In genomic region chr11:112336356-112336886, GRCh38 we compare ENCODE assay signal across 25 cellular contexts.
DNase-seq lines count a peak whose midpoint lies in the region; ATAC-seq, FAIRE-seq and TF ChIP-seq lines count a peak whose summit lies in the region.
"Had no signal": no experiment of that assay in that cellular context is flagged by ENCODE, and none has a peak within 500 bp of the region (broad histone marks: within the 10 kb centered on the region; RNA-seq: fewer than 3 reads in every experiment).

No MANE protein-coding gene starts in this region.

- H3K4me3 Mint-ChIP-seq in endothelial cell (ENCODE audit: unreplicated experiment) = peak overlapping the region; percentile 3
- H3K4me3 Mint-ChIP-seq in stimulated activated effector memory CD8-positive, alpha-beta T cell treated with anti-CD3 and anti-CD28 coated beads, Interleukin-12 subunit alpha, Interleukin-12 subunit beta, amount 100 ng/mL, for 72 hours = no peak overlapping the region
- H3K4me3 Mint-ChIP-seq in osteocyte (ENCODE audit: unreplicated experiment) = no peak overlapping the region
- H3K4me3 Mint-ChIP-seq: CD14-positive monocyte; CD4-positive, alpha-beta memory T cell; CD4-positive, CD25-positive, alpha-beta regulatory T cell; CD8-positive, alpha-beta memory T cell had no signal

- H3K4me1 ChIP-seq in HEK293 (ENCODE audit: control insufficient read depth, insufficient read depth, low read length) = no peaks in the 10 kb centered on the region
- H3K4me1 ChIP-seq: BE2C had no signal

- H3K27me3 Mint-ChIP-seq in endothelial cell (ENCODE audit: unreplicated experiment) (peaks cover 10% of the 10 kb centered on the region), osteocyte (ENCODE audit: unreplicated experiment) (no peaks in the 10 kb centered on the region)
- H3K27me3 Mint-ChIP-seq: CD4-positive, alpha-beta memory T cell had no signal

- H3K36me3 ChIP-seq in HEK293 (ENCODE audit: control insufficient read depth in 2 of 2, insufficient read depth in 1 of 2, low read length in 2 of 2) = no peaks in the 10 kb centered on the region
- H3K36me3 ChIP-seq: BE2C, BLaER1 had no signal

- CTCF ChIA-PET in HEK293 (lab: Yijun Ruan, JAX) = interaction anchor here (0.6 kb wide), 2 partner anchors 192 to 803 kb away, joined by 3 to 6 read pairs; no protein-coding TSS in a partner anchor

- H3K27ac Mint-ChIP-seq in endothelial cell (ENCODE audit: unreplicated experiment) = no peak overlapping the region
- peak overlapping the region; percentile 27 for H3K27ac Mint-ChIP-seq in stimulated activated effector memory CD8-positive, alpha-beta T cell treated with anti-CD3 and anti-CD28 coated beads, Interleukin-12 subunit alpha, Interleukin-12 subunit beta, amount 100 ng/mL, for 72 hours
- no peak overlapping the region for H3K27ac Mint-ChIP-seq in osteocyte (ENCODE audit: unreplicated experiment)
- H3K27ac Mint-ChIP-seq: CD4-positive, CD25-positive, alpha-beta regulatory T cell had no signal

- no peak for ATAC-seq in stimulated activated effector memory CD8-positive, alpha-beta T cell treated with anti-CD3 and anti-CD28 coated beads, Interleukin-12 subunit alpha, Interleukin-12 subunit beta, amount 100 ng/mL, for 72 hours
- ATAC-seq in HG02973 (IDR thresholded peaks at IDR 0.05; ENCODE audit: unreplicated experiment) (no peak), GM18873 (IDR thresholded peaks at IDR 0.05; ENCODE audit: low FRiP score, unreplicated experiment) (no peak)

- peak; percentile 20 for FAIRE-seq in HTR-8/SVneo (lab: Jason Lieb, UNC)
- FAIRE-seq: A204.1, G401.6, GM12891 had no signal

- peaks cover 9% of the 10 kb centered on the region for H3K36me3 Mint-ChIP-seq in endothelial cell (ENCODE audit: low read depth, unreplicated experiment)
- no peaks in the 10 kb centered on the region for H3K36me3 Mint-ChIP-seq in stimulated activated effector memory CD8-positive, alpha-beta T cell treated with anti-CD3 and anti-CD28 coated beads, Interleukin-12 subunit alpha, Interleukin-12 subunit beta, amount 100 ng/mL, for 72 hours
- no peaks in the 10 kb centered on the region for H3K36me3 Mint-ChIP-seq in osteocyte (ENCODE audit: unreplicated experiment)

- DNase-seq in HTR-8/SVneo (ENCODE audit: insufficient read length, low spot score) (no peak), endothelial cell (ENCODE audit: low spot score) (no peak), osteocyte (ENCODE audit: extremely low spot score, unreplicated experiment) (no peak), NCI-H510A treated with DMSO at 0.1 percent for 48 hours (lab: John Stamatoyannopoulos, UW) (no peak)
- no peak for DNase-seq in stimulated activated effector memory CD8-positive, alpha-beta T cell treated with anti-CD3 and anti-CD28 coated beads, Interleukin-12 subunit alpha, Interleukin-12 subunit beta, amount 100 ng/mL, for 72 hours (ENCODE audit: low spot score in 2 of 2)
- DNase-seq: 8988T; ACHN; BE2C; C1 segment of cervical spinal cord; CD4-positive, alpha-beta memory T cell; CD4-positive, CD25-positive, alpha-beta regulatory T cell; CD8-positive, alpha-beta memory T cell; COR-L47; DMS 273 treated with DMSO at 0.1 percent for 48 hours; DMS153; DMS79 treated with DMSO at 0.1 percent for 48 hours; GF-D8 had no signal

- H3K9me3 ChIP-seq in HEK293 (ENCODE audit: control insufficient read depth, insufficient read depth, low read depth, low read length) = no peaks in the 10 kb centered on the region
- H3K9me3 ChIP-seq: BE2C, BLaER1 had no signal

- H3K4me1 Mint-ChIP-seq in endothelial cell (ENCODE audit: unreplicated experiment) (no peaks in the 10 kb centered on the region), osteocyte (ENCODE audit: unreplicated experiment) (peaks cover 12% of the 10 kb centered on the region)
- no peaks in the 10 kb centered on the region for H3K4me1 Mint-ChIP-seq in stimulated activated effector memory CD8-positive, alpha-beta T cell treated with anti-CD3 and anti-CD28 coated beads, Interleukin-12 subunit alpha, Interleukin-12 subunit beta, amount 100 ng/mL, for 72 hours
- H3K4me1 Mint-ChIP-seq: CD8-positive, alpha-beta memory T cell had no signal

- TF ChIP-seq CTCF in HEK293 (tag by site-specific recombination; IDR thresholded peaks at IDR 0.05) (no peak), endothelial cell (IDR thresholded peaks at IDR 0.05; ENCODE audit: unreplicated experiment) (no peak), osteocyte (IDR thresholded peaks at IDR 0.05) (no peak)

- H3K9me3 Mint-ChIP-seq in endothelial cell (ENCODE audit: unreplicated experiment) (no peaks in the 10 kb centered on the region), osteocyte (ENCODE audit: unreplicated experiment) (no peaks in the 10 kb centered on the region)
- H3K9me3 Mint-ChIP-seq in stimulated activated effector memory CD8-positive, alpha-beta T cell treated with anti-CD3 and anti-CD28 coated beads, Interleukin-12 subunit alpha, Interleukin-12 subunit beta, amount 100 ng/mL, for 72 hours = no peaks in the 10 kb centered on the region
- H3K9me3 Mint-ChIP-seq: CD4-positive, CD25-positive, alpha-beta regulatory T cell had no signal

- no peak overlapping the region for H3K4me3 ChIP-seq in HEK293 (ENCODE audit: low read depth, low read length)
- H3K4me3 ChIP-seq: BLaER1 had no signal

- POLR2A ChIA-PET in HEK293 (lab: Yijun Ruan, JAX) = no interaction called here

- no peak overlapping the region for H3K27ac ChIP-seq in HEK293 (ENCODE audit: extremely low read depth, low read depth, low read length)
- H3K27ac ChIP-seq: BLaER1 had no signal

TF ChIP-seq in HEK293, 187 proteins besides CTCF, POLR2A, EP300 and RAD21:
- peak; percentile 62; the same call in 1 of the 2 replicates for TF ChIP-seq SCRT1 (tag by site-specific recombination; IDR thresholded peaks at IDR 0.05; ENCODE audit: borderline replicate concordance)
- no peak for TF ChIP-seq ZNF354C (tag by site-specific recombination; IDR thresholded peaks at IDR 0.05; ENCODE audit: borderline replicate concordance, low read depth)
- TF ChIP-seq ZNF555 (tag by site-specific recombination; conservative IDR thresholded peaks at IDR 0.05) = no peak
- peak; percentile 76 for TF ChIP-seq SCRT2 (tag by site-specific recombination; IDR thresholded peaks at IDR 0.05)
